Comparison of ENCODE assay signal across 19 cellular contexts in the genomic region with DNA sequence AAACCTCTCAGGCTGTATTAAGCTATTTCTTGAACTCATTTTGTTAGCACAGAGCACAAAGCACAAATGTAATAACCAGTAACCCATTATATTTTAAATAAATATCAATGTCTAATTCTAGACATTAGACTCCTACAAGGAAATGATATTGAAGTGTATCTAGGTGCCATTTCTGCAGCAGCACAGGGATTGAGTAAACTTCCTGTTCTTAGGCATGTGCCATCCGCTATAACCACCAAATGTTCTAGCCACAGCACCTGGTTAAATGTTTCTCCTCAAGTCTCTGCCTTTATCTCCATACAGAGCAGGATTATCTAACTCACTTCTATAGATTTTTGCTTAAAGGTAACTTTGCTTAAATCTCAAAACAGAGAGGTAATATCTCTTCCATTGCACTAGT. TPM values are rescaled to one million over a fixed set of nuclear protein-coding genes. Genes with fewer than 3 reads are reported as not detected.
DNase-seq lines count a peak whose midpoint lies in the region; ATAC-seq, FAIRE-seq and TF ChIP-seq lines count a peak whose summit lies in the region.
"Had no signal": no experiment of that assay in that cellular context is flagged by ENCODE, and none has a peak within 500 bp of the region (broad histone marks: within the 10 kb centered on the region; RNA-seq: fewer than 3 reads in every experiment).

No MANE protein-coding gene starts in this region.

- H3K27ac ChIP-seq in C4-2B = peak overlapping the region; percentile 19; the same call in 1 of the 2 replicates
- H3K27ac ChIP-seq in endothelial cell of umbilical vein (ENCODE audit: insufficient read depth, low read depth, low read length) = no peak overlapping the region
- H3K27ac ChIP-seq: Peyer's patch had no signal

- no peak overlapping the region for H3K4me3 ChIP-seq in endothelial cell of umbilical vein (replicated peaks in 1 of 3; ENCODE audit: insufficient read depth in 1 of 3, low read depth in 1 of 3, low read length in 3 of 3)
- H3K4me3 ChIP-seq: HAP-1, Peyer's patch had no signal

- TF ChIP-seq CTCF in C4-2B (conservative IDR thresholded peaks at IDR 0.05) (no peak), endothelial cell of umbilical vein (IDR thresholded peaks at IDR 0.05; ENCODE audit: extremely low read depth in 1 of 2, insufficient read depth in 1 of 2, low read depth in 1 of 2, low read length in 2 of 2) (no peak)

- ATAC-seq in HG03565 (IDR thresholded peaks at IDR 0.05; ENCODE audit: unreplicated experiment) = no peak
- ATAC-seq: CD8-positive, alpha-beta T cell; SK-N-SH treated with all-trans-retinoic acid at 6 μM for 48 hours had no signal

- no TSS peak for BruUV-seq in endothelial cell of umbilical vein (replicated peaks; lab: Mats Ljungman, UMichigan)

- H3K4me1 ChIP-seq in endothelial cell of umbilical vein (ENCODE audit: control insufficient read depth, extremely low read depth, insufficient read depth, low read length) = peaks cover 14% of the 10 kb centered on the region
- H3K4me1 ChIP-seq: Peyer's patch had no signal

- DNase-seq in GF-D8 (lab: John Stamatoyannopoulos, UW) (peak; percentile 26), endothelial cell of umbilical vein (ENCODE audit: low read depth, low spot score) (peak; percentile 14), renal cortical epithelial cell (ENCODE audit: low read depth) (peak; percentile 37), occipital lobe (lab: John Stamatoyannopoulos, UW) (no peak)
- DNase-seq in NK-92 treated with Interleukin-12 subunit alpha and Interleukin-12 subunit beta, amount 100 ng/mL, for 24 hours (lab: John Stamatoyannopoulos, UW) = no peak
- DNase-seq: CD8-positive, alpha-beta T cell; EL; IMR-90; NCI-H1436; NCI-H2107; NCI-H446; NCI-H748 treated with DMSO at 0.1 percent for 48 hours; Peyer's patch; SHP77 had no signal

- peaks cover 3% of the 10 kb centered on the region for H3K79me2 ChIP-seq in endothelial cell of umbilical vein (ENCODE audit: control insufficient read depth, insufficient read depth, low read length)

- no peaks in the 10 kb centered on the region for H4K20me1 ChIP-seq in endothelial cell of umbilical vein (replicated peaks; ENCODE audit: control insufficient read depth, extremely low read depth, insufficient read depth, low read length)

- no peaks in the 10 kb centered on the region for H3K9me1 ChIP-seq in endothelial cell of umbilical vein (replicated peaks; ENCODE audit: control insufficient read depth, extremely low read depth, insufficient read depth, low read length)

- dilution Hi-C loops in endothelial cell of umbilical vein (cut with MboI; ENCODE audit: extremely low pct_ligation_motif_present, low sequenced_read_pairs) = no loop called here

- no peak overlapping the region for H2AFZ ChIP-seq in endothelial cell of umbilical vein (ENCODE audit: low read depth, low read length)

- no peak overlapping the region for H3K9ac ChIP-seq in endothelial cell of umbilical vein (replicated peaks; ENCODE audit: extremely low read depth, insufficient read depth, low read length)

- H3K27me3 ChIP-seq in endothelial cell of umbilical vein (ENCODE audit: control insufficient read depth in 2 of 2, insufficient read depth in 2 of 2, low read length in 2 of 2) = no peaks in the 10 kb centered on the region
- H3K27me3 ChIP-seq: Peyer's patch had no signal

- H3K9me3 ChIP-seq in endothelial cell of umbilical vein (replicated peaks; ENCODE audit: control insufficient read depth, insufficient read depth, low read length) = no peaks in the 10 kb centered on the region
- H3K9me3 ChIP-seq: HAP-1, Peyer's patch had no signal

- peak overlapping the region; percentile 31 for H3K4me2 ChIP-seq in endothelial cell of umbilical vein (ENCODE audit: insufficient read depth, low read length)

- intact Hi-C loops in endothelial cell of umbilical vein (cut with micrococcal nuclease) = no loop called here

- POLR2A ChIA-PET in endothelial cell of umbilical vein (lab: Charles Lee) = no interaction called here

- no peaks in the 10 kb centered on the region for H3K36me3 ChIP-seq in endothelial cell of umbilical vein (ENCODE audit: control insufficient read depth in 2 of 2, extremely low read depth in 1 of 2, insufficient read depth in 2 of 2, low read length in 2 of 2)
- H3K36me3 ChIP-seq: HAP-1, Peyer's patch had no signal

- no peak for FAIRE-seq in endothelial cell of umbilical vein (lab: Jason Lieb, UNC)

- CTCF ChIA-PET in endothelial cell of umbilical vein (lab: Charles Lee) = interaction anchor here (0.6 to 3.0 kb wide), 3 partner anchors 18 to 293 kb away, joined by 3 to 12 read pairs (median 3); a partner anchor contains a TSS

- no peak for TF ChIP-seq POLR2A in endothelial cell of umbilical vein (IDR thresholded peaks at IDR 0.05; ENCODE audit: low read depth, low read length)

TF ChIP-seq in endothelial cell of umbilical vein, 7 proteins besides CTCF, POLR2A, EP300 and RAD21:
- TF ChIP-seq EZH2 (IDR thresholded peaks at IDR 0.05; ENCODE audit: borderline replicate concordance, low read depth, low read length, severe bottlenecking) = no peak
- TF ChIP-seq, protein P1, sequence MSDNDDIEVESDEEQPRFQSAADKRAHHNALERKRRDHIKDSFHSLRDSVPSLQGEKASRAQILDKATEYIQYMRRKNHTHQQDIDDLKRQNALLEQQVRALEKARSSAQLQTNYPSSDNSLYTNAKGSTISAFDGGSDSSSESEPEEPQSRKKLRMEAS (IDR thresholded peaks at IDR 0.05; ENCODE audit: insufficient read depth, insufficient read length) = no peak
- no peak for TF ChIP-seq JUN (IDR thresholded peaks at IDR 0.05; ENCODE audit: borderline replicate concordance, insufficient read depth, insufficient read length, low read depth)
- no peak for TF ChIP-seq FOS (IDR thresholded peaks at IDR 0.05; ENCODE audit: borderline replicate concordance, insufficient read depth, low read length)
- TF ChIP-seq MYC (IDR thresholded peaks at IDR 0.05; ENCODE audit: low read depth, low read length) = no peak
- no peak for TF ChIP-seq POLR2AphosphoS5 (IDR thresholded peaks at IDR 0.05; ENCODE audit: insufficient read depth, low read depth, low read length)
- no peak for TF ChIP-seq GATA2 (IDR thresholded peaks at IDR 0.05; ENCODE audit: insufficient read depth, insufficient read length, low read depth, low read length)
TF ChIP-seq in endothelial cell of umbilical vein: peak in this region for 0.

RNA-seq across cellular contexts. Expression of a gene that starts 51.4 kb away (rescaled TPM):
- total RNA-seq in endothelial cell of umbilical vein = 33.0 and 35.9 TPM in 2 replicates
- 33.2 and 39.1 TPM in 2 replicates for polyA plus RNA-seq in endothelial cell of umbilical vein
- 16.1 and 16.3 TPM in 2 replicates for polyA plus RNA-seq in endothelial cell of umbilical vein (2011; cell fraction: cytosol; rRNA removed)
- 17.8 and 25.6 TPM in 2 replicates for polyA plus RNA-seq in endothelial cell of umbilical vein (2011; cell fraction: nucleus; rRNA removed)
- 23.9 and 31.4 TPM in 2 replicates for polyA plus RNA-seq in endothelial cell of umbilical vein (2012)
- 162 and 181 TPM in 2 replicates for polyA minus RNA-seq in endothelial cell of umbilical vein
- 22.0 TPM for polyA minus RNA-seq in endothelial cell of umbilical vein (2011; cell fraction: cytosol; rRNA and poly(A)+ RNA removed)
- 46.8 and 50.8 TPM in 2 replicates for polyA minus RNA-seq in endothelial cell of umbilical vein (2011; cell fraction: nucleus; rRNA and poly(A)+ RNA removed)
- 223 and 244 TPM in 2 replicates for total RNA-seq in renal cortical epithelial cell
- total RNA-seq in occipital lobe = 0.94 TPM
- total RNA-seq: B cell; CD8-positive, alpha-beta T cell had no signal

RNA-seq across cellular contexts. Expression of a gene that starts 55.3 kb away (rescaled TPM):
- total RNA-seq in endothelial cell of umbilical vein (5.4 and 5.8 TPM in 2 replicates), renal cortical epithelial cell (11.8 and 12.2 TPM in 2 replicates), occipital lobe (14.2 TPM)
- 2.7 and 2.9 TPM in 2 replicates for polyA plus RNA-seq in endothelial cell of umbilical vein
- polyA plus RNA-seq in endothelial cell of umbilical vein (2011; cell fraction: cytosol; rRNA removed) = 2.5 and 2.8 TPM in 2 replicates
- polyA plus RNA-seq in endothelial cell of umbilical vein (2011; cell fraction: nucleus; rRNA removed) = 2.4 and 3.1 TPM in 2 replicates
- polyA plus RNA-seq in endothelial cell of umbilical vein (2012) = 2.3 and 3.8 TPM in 2 replicates
- 6.4 and 6.6 TPM in 2 replicates for polyA minus RNA-seq in endothelial cell of umbilical vein
- polyA minus RNA-seq in endothelial cell of umbilical vein (2011; cell fraction: cytosol; rRNA and poly(A)+ RNA removed) = not detected
- polyA minus RNA-seq in endothelial cell of umbilical vein (2011; cell fraction: nucleus; rRNA and poly(A)+ RNA removed) = 3.6 and 4.2 TPM in 2 replicates

Comparison
In these comparisons a context has a peak if more than half of its experiments do, and no peak if none do; other contexts are left out.
1. DNase-seq: peak in GF-D8 (single experiment), endothelial cell of umbilical vein (single experiment) and renal cortical epithelial cell (single experiment); none in occipital lobe (single experiment) and NK-92 treated with Interleukin-12 subunit alpha and Interleukin-12 subunit beta, amount 100 ng/mL, for 24 hours (single experiment).
2. RNA of a gene that starts 51.4 kb away (total RNA-seq): 223 to 244 TPM in renal cortical epithelial cell and 33.0 to 35.9 TPM in endothelial cell of umbilical vein; 0.94 TPM in occipital lobe (single experiment); every median in the first group is over 10 times any median in the second.